8 cellular contexts compared by ENCODE assay signal in genomic region chr17:17280613-17281549, GRCh38. TPM values are rescaled to one million over a fixed set of nuclear protein-coding genes. Genes with fewer than 3 reads are reported as not detected.
DNase-seq lines count a peak whose midpoint lies in the region; ATAC-seq and TF ChIP-seq lines count a peak whose summit lies in the region.

Gene COPS3 (minus strand): TSS chr17:17281246. CDS start chr17:17281186, 60 bp downstream.

- H3K27ac Mint-ChIP-seq in WTC11 (peak within 1 kb of the TSS; percentile 98), immature natural killer cell (peak within 1 kb of the TSS; percentile 91 to 99 (median 96))

- TF ChIP-seq CTCF in AG04450 (IDR thresholded peaks at IDR 0.05; ENCODE audit: low read depth, low read length) (no peak), WTC11 (IDR thresholded peaks at IDR 0.05) (no peak), cardiac fibroblast (IDR thresholded peaks at IDR 0.05; ENCODE audit: low read depth, low read length) (no peak)

- H3K9me3 ChIP-seq in AG04450 (ENCODE audit: control insufficient read depth, insufficient read depth, low read length) = no peaks in the 10 kb centered on the region; the same call in 1 of the 2 replicates

- DNase-seq in AG04450 (ENCODE audit: low read depth, low spot score) (peak; percentile 95), NCI-H226 (peak; percentile 94), WTC11 (ENCODE audit: low spot score) (peak; percentile 95), cardiac fibroblast (ENCODE audit: low read depth in 2 of 2) (peak; percentile 98 to 99), immature natural killer cell (peak; percentile 95 to 97 (median 96)), smooth muscle cell of the brain vasculature (ENCODE audit: low read depth, low spot score) (peak; percentile 94)

- H3K27me3 Mint-ChIP-seq in WTC11 (ENCODE audit: low read depth) (no peaks in the 10 kb centered on the region; the same call in 1 of the 2 replicates), immature natural killer cell (ENCODE audit: low read depth in 3 of 3) (peaks cover 3 to 10% (median 9%) of the 10 kb centered on the region in 3 donors)

- H3K4me3 Mint-ChIP-seq in WTC11 (peak within 1 kb of the TSS; percentile 84), immature natural killer cell (peak within 1 kb of the TSS; percentile 91 to 97 (median 95))

- H3K36me3 Mint-ChIP-seq in WTC11 (peaks cover 4% of the 10 kb centered on the region; the same call in 1 of the 2 replicates), immature natural killer cell (peaks cover 0 to 4% (median 0%) of the 10 kb centered on the region in 3 donors)

- H3K9me3 Mint-ChIP-seq in WTC11 = no peaks in the 10 kb centered on the region
- no peaks in the 10 kb centered on the region for H3K9me3 Mint-ChIP-seq in immature natural killer cell

- CTCF ChIA-PET in AG04450 (lab: Charles Lee) = interaction anchor here (1.2 to 1.7 kb wide), 2 partner anchors 11 to 13 kb away, joined by 6 to 8 read pairs; no protein-coding TSS in a partner anchor
- CTCF ChIA-PET in WTC11 (lab: Charles Lee) = interaction anchor here (0.9 to 2.8 kb wide), 7 partner anchors 11 to 216 kb away, joined by 3 to 17 read pairs (median 5); no protein-coding TSS in a partner anchor

- H3K4me1 Mint-ChIP-seq in WTC11 (peaks cover 19% of the 10 kb centered on the region), immature natural killer cell (peaks cover 31 to 47% of the 10 kb centered on the region in 2 donors)

- peak within 1 kb of the TSS; percentile 94 for H3K4me3 ChIP-seq in AG04450 (ENCODE audit: low read depth, low read length)
- peak within 1 kb of the TSS; percentile 94 to 99 for H3K4me3 ChIP-seq in cardiac fibroblast (replicated peaks in 1 of 2; ENCODE audit: low read depth in 2 of 2, low read length in 2 of 2)

- H3K27me3 ChIP-seq in AG04450 (ENCODE audit: control insufficient read depth, insufficient read depth, low read length) = no peaks in the 10 kb centered on the region

- H3K27ac ChIP-seq in AG04450 (ENCODE audit: low read depth, low read length) = peak within 1 kb of the TSS; percentile 91

- POLR2A ChIA-PET in AG04450 (lab: Yijun Ruan, JAX) (interaction anchor here (0.5 to 1.2 kb wide), 3 partner anchors 22 to 91 kb away, joined by 3 to 4 read pairs (median 3); no protein-coding TSS in a partner anchor), WTC11 (lab: Charles Lee) (interaction anchor here (0.7 to 1.4 kb wide), 6 partner anchors 11 to 165 kb away, joined by 3 to 8 read pairs (median 4); no protein-coding TSS in a partner anchor)

- peak; percentile 91 for ATAC-seq in GM18909 (IDR thresholded peaks at IDR 0.05; ENCODE audit: poor library complexity, unreplicated experiment)
- ATAC-seq in HG03175 (IDR thresholded peaks at IDR 0.05; ENCODE audit: unreplicated experiment) = peak; percentile 89
- peak; percentile 94 for ATAC-seq in WTC11

TF ChIP-seq in WTC11, 78 proteins besides CTCF, POLR2A, EP300 and RAD21 (continues in another document):
- TF ChIP-seq ZNF671 (CRISPR knock-in tag; IDR thresholded peaks at IDR 0.05) = no peak
- TF ChIP-seq GTF2I (CRISPR knock-in tag; conservative IDR thresholded peaks at IDR 0.05) = no peak
- TF ChIP-seq HMGXB4 (CRISPR knock-in tag; IDR thresholded peaks at IDR 0.05) = no peak
- TF ChIP-seq ATF2 (CRISPR knock-in tag; IDR thresholded peaks at IDR 0.05; ENCODE audit: borderline replicate concordance, low read depth) = no peak
- peak; percentile 70 for TF ChIP-seq SP1 (CRISPR knock-in tag; conservative IDR thresholded peaks at IDR 0.05)
- TF ChIP-seq OVOL2 (CRISPR knock-in tag; IDR thresholded peaks at IDR 0.05; ENCODE audit: borderline replicate concordance) = no peak
- TF ChIP-seq GRHL2 (CRISPR knock-in tag; IDR thresholded peaks at IDR 0.05; ENCODE audit: insufficient replicate concordance, severe bottlenecking) = no peak
- no peak for TF ChIP-seq ETV6 (CRISPR knock-in tag; IDR thresholded peaks at IDR 0.05)
- TF ChIP-seq ZNF232 (CRISPR knock-in tag; IDR thresholded peaks at IDR 0.05) = no peak
- no peak for TF ChIP-seq E2F1 (CRISPR knock-in tag; IDR thresholded peaks at IDR 0.05)
- no peak for TF ChIP-seq JAZF1 (CRISPR knock-in tag; IDR thresholded peaks at IDR 0.05)
- no peak; the same call in 1 of the 2 replicates for TF ChIP-seq FOXP4 (CRISPR knock-in tag; IDR thresholded peaks at IDR 0.05)
- 0 out of 2 replicates have a peak, but pooled peaks have one; percentile 52 for TF ChIP-seq ATF6 (CRISPR knock-in tag; IDR thresholded peaks at IDR 0.05)
- no peak for TF ChIP-seq MLX (CRISPR knock-in tag; IDR thresholded peaks at IDR 0.05)

RNA-seq across cellular contexts. Expression of gene COPS3, which starts in this region (rescaled TPM):
- polyA plus RNA-seq in AG04450 (2011; rRNA removed) (79.3 and 91.2 TPM in 2 replicates), immature natural killer cell (100 to 1,000 TPM in 1 of 3 donors, 10 to 100 TPM in 2; 93.7 to 120 (median 95.9) TPM)
- polyA minus RNA-seq in AG04450 (2011; rRNA and poly(A)+ RNA removed) = 46.7 and 54.6 TPM in 2 replicates
- 71.6 to 78.3 TPM (median 74.8 TPM) in 3 replicates for total RNA-seq in WTC11 (2021)

Comparison
In these comparisons a context has a peak if more than half of its experiments do, and no peak if none do; other contexts are left out.
1. Peak in every context shown above with its lines: DNase-seq, ATAC-seq, H3K4me3 ChIP-seq and H3K27ac ChIP-seq.